In genomic region chr2:131681607-131682121, GRCh38 we compare ENCODE assay signal across 8 cellular contexts.
DNase-seq lines count a peak whose midpoint lies in the region; ATAC-seq and TF ChIP-seq lines count a peak whose summit lies in the region.
"Not testable (repeated sequence)": the region's sequence is repeated elsewhere in the genome, so short reads cannot be mapped to it uniquely, and the experiment has no call there.

No MANE protein-coding gene starts in this region.

- not testable (repeated sequence) for H3K27me3 ChIP-seq in CD8-positive, alpha-beta T cell (ENCODE audit: insufficient read depth, low read length); mononuclear cell (ENCODE audit: insufficient read depth, low read length)

- POLR2A ChIA-PET in CD8-positive, alpha-beta T cell (lab: Charles Lee): interaction anchor here (1.4 kb wide), 1 partner anchor 9 kb away, joined by 4 read pairs; no protein-coding TSS in a partner anchor
- POLR2A ChIA-PET in RWPE1 (lab: Yijun Ruan, JAX; ENCODE audit: low non-redundant PET): interaction anchor here (1.7 kb wide), 1 partner anchor 121 kb away, joined by 5 read pairs; no protein-coding TSS in a partner anchor

- H3K27me3 Mint-ChIP-seq in CD8-positive, alpha-beta T cell (ENCODE audit: low read depth); stimulated activated memory B cell treated with anti-CD40 and anti-IgM and Interleukin-4, amounts not matched to agents 10 μg/mL and 1 μg/mL and 100 μg/mL, for 72 hours: not testable (repeated sequence)

- H3K27ac ChIP-seq in CD8-positive, alpha-beta T cell (ENCODE audit: low read depth, low read length): peak overlapping the region; percentile 37
- H3K27ac ChIP-seq in RWPE1: peak overlapping the region; percentile 70
- H3K27ac ChIP-seq in angular gyrus (ENCODE audit: low read depth, low read length): peak overlapping the region; percentile 76

- intact Hi-C loops in CD8-positive, alpha-beta T cell (cut with DNase I, micrococcal nuclease): loop anchor here (1.0 to 10.0 kb wide), 3 partner anchors 7 to 954 kb away; partner anchors contain the start of gene GPR148 (in 1 of the 2)

- peak overlapping the region; percentile 74 for H3K4me3 ChIP-seq in CD8-positive, alpha-beta T cell (ENCODE audit: low read depth, low read length)
- peak overlapping the region; percentile 83 for H3K4me3 ChIP-seq in fibroblast of villous mesenchyme (ENCODE audit: low read depth, low read length)
- peak overlapping the region; percentile 60 for H3K4me3 ChIP-seq in mononuclear cell (ENCODE audit: low read length)

- not testable (repeated sequence) for H3K9me3 Mint-ChIP-seq in CD8-positive, alpha-beta T cell; stimulated activated memory B cell treated with anti-CD40 and anti-IgM and Interleukin-4, amounts not matched to agents 10 μg/mL and 1 μg/mL and 100 μg/mL, for 72 hours

- not testable (repeated sequence) for H3K36me3 Mint-ChIP-seq in CD8-positive, alpha-beta T cell
- peaks cover 15% of the 10 kb centered on the region for H3K36me3 Mint-ChIP-seq in stimulated activated memory B cell treated with anti-CD40 and anti-IgM and Interleukin-4, amounts not matched to agents 10 μg/mL and 1 μg/mL and 100 μg/mL, for 72 hours

- H3K4me3 Mint-ChIP-seq in CD8-positive, alpha-beta T cell: peak overlapping the region; percentile 87
- peak overlapping the region; percentile 91 for H3K4me3 Mint-ChIP-seq in stimulated activated memory B cell treated with anti-CD40 and anti-IgM and Interleukin-4, amounts not matched to agents 10 μg/mL and 1 μg/mL and 100 μg/mL, for 72 hours

- H3K4me1 Mint-ChIP-seq in CD8-positive, alpha-beta T cell (ENCODE audit: low read depth): peaks cover 36% of the 10 kb centered on the region
- H3K4me1 Mint-ChIP-seq in stimulated activated memory B cell treated with anti-CD40 and anti-IgM and Interleukin-4, amounts not matched to agents 10 μg/mL and 1 μg/mL and 100 μg/mL, for 72 hours: peaks cover 37% of the 10 kb centered on the region

- not testable (repeated sequence) for DNase-seq in CD8-positive, alpha-beta T cell; RWPE1 (ENCODE audit: low spot score); fibroblast of villous mesenchyme (ENCODE audit: low read depth)

- H3K36me3 ChIP-seq in CD8-positive, alpha-beta T cell (ENCODE audit: insufficient read depth, low read length): not testable (repeated sequence)

- CTCF ChIA-PET in CD8-positive, alpha-beta T cell (lab: Charles Lee): interaction anchor here (2.6 kb wide), 1 partner anchor 9 kb away, joined by 25 read pairs; no protein-coding TSS in a partner anchor
- CTCF ChIA-PET in RWPE1 (lab: Yijun Ruan, JAX): interaction anchor here (0.5 to 1.0 kb wide), 4 partner anchors 9 to 349 kb away, joined by 3 to 4 read pairs (median 3); no protein-coding TSS in a partner anchor

- not testable (repeated sequence) for TF ChIP-seq CTCF in CD8-positive, alpha-beta T cell (IDR thresholded peaks at IDR 0.05); RWPE1 (conservative IDR thresholded peaks at IDR 0.05; ENCODE audit: low read depth); fibroblast of villous mesenchyme (IDR thresholded peaks at IDR 0.05; ENCODE audit: insufficient read depth, low read depth, low read length)

- not testable (repeated sequence) for H3K4me1 ChIP-seq in CD8-positive, alpha-beta T cell (ENCODE audit: insufficient read depth, low read length)
- H3K4me1 ChIP-seq in mononuclear cell (ENCODE audit: insufficient read depth, low read length): peaks cover 16% of the 10 kb centered on the region

- peak overlapping the region; percentile 27 for H3K27ac Mint-ChIP-seq in CD8-positive, alpha-beta T cell
- peak overlapping the region; percentile 92 for H3K27ac Mint-ChIP-seq in stimulated activated memory B cell treated with anti-CD40 and anti-IgM and Interleukin-4, amounts not matched to agents 10 μg/mL and 1 μg/mL and 100 μg/mL, for 72 hours

- ATAC-seq in CD8-positive, alpha-beta T cell: not testable (repeated sequence)
- ATAC-seq in GM21526 (IDR thresholded peaks at IDR 0.05; ENCODE audit: low FRiP score, unreplicated experiment) (peak; percentile 2), HG03159 (IDR thresholded peaks at IDR 0.05; ENCODE audit: unreplicated experiment) (peak; percentile 15)
- peak; percentile 42 for ATAC-seq in stimulated activated memory B cell treated with anti-CD40 and anti-IgM and Interleukin-4, amounts not matched to agents 10 μg/mL and 1 μg/mL and 100 μg/mL, for 72 hours

- H3K9me3 ChIP-seq in CD8-positive, alpha-beta T cell (ENCODE audit: low read length); mononuclear cell (ENCODE audit: low read depth, low read length): not testable (repeated sequence)
